In genomic region chr2:215680605-215681598, GRCh38 we compare ENCODE assay signal across 8 cellular contexts.
DNase-seq lines count a peak whose midpoint lies in the region; ATAC-seq and TF ChIP-seq lines count a peak whose summit lies in the region.

No MANE protein-coding gene starts in this region.

- H3K9ac ChIP-seq in GM23248, result peak overlapping the region; percentile 54
- H3K9ac ChIP-seq in PC-3 (ENCODE audit: low read length), result no peak overlapping the region

- BruUV-seq in PC-3 (replicated peaks; lab: Mats Ljungman, UMichigan), result no TSS peak

- peak overlapping the region; percentile 31; the same call in 1 of the 2 replicates for H2AFZ ChIP-seq in GM23248
- peak overlapping the region; percentile 55 for H2AFZ ChIP-seq in PC-3 (ENCODE audit: low read length)

- H3K79me2 ChIP-seq in GM23248 (ENCODE audit: insufficient read depth), result no peaks in the 10 kb centered on the region
- no peaks in the 10 kb centered on the region for H3K79me2 ChIP-seq in PC-3 (ENCODE audit: low read length)

- peak overlapping the region; percentile 55 for H3K4me3 Mint-ChIP-seq in CD8-positive, alpha-beta T cell

- peak in 5 of 7 experiments; percentile 3 to 55 (median 21) for DNase-seq in CD8-positive, alpha-beta T cell
- DNase-seq in GM23248 (peak; percentile 93), PC-3 (peak; percentile 88), dedifferentiated amniotic fluid mesenchymal stem cell (ENCODE audit: extremely low spot score) (peak; percentile 44), sciatic nerve (ENCODE audit: low spot score) (no peak), H7 (no peak), lower leg skin (ENCODE audit: low spot score in 2 of 2) (no peak)
- DNase-seq in activated effector memory CD4-positive, alpha-beta T cell treated with Interleukin-2 at 50 U/mL for 16 hours, result no peak

- no peak overlapping the region for H3K4me3 ChIP-seq in CD8-positive, alpha-beta T cell (ENCODE audit: low read depth, low read length)
- H3K4me3 ChIP-seq in GM23248 (peak overlapping the region; percentile 18), PC-3 (ENCODE audit: low read length) (peak overlapping the region; percentile 4; the same call in 1 of the 2 replicates), H7 (ENCODE audit: insufficient read depth, low read depth, low read length) (no peak overlapping the region), lower leg skin (ENCODE audit: low read depth, poor library complexity, severe bottlenecking) (no peak overlapping the region)

- TF ChIP-seq CTCF in CD8-positive, alpha-beta T cell (IDR thresholded peaks at IDR 0.05), result no peak
- no peak for TF ChIP-seq CTCF in PC-3 (conservative IDR thresholded peaks at IDR 0.05; ENCODE audit: low read depth, low read length)
- TF ChIP-seq CTCF in lower leg skin (IDR thresholded peaks at IDR 0.05), result no peak

- no peak overlapping the region for H3K27ac ChIP-seq in CD8-positive, alpha-beta T cell (ENCODE audit: low read depth, low read length)
- H3K27ac ChIP-seq in GM23248, result peak overlapping the region; percentile 81
- peak overlapping the region; percentile 81 for H3K27ac ChIP-seq in PC-3 (ENCODE audit: low read length)

- H3K36me3 ChIP-seq in CD8-positive, alpha-beta T cell (ENCODE audit: insufficient read depth, low read length), result no peaks in the 10 kb centered on the region
- no peaks in the 10 kb centered on the region for H3K36me3 ChIP-seq in GM23248 (ENCODE audit: low read depth)
- H3K36me3 ChIP-seq in PC-3 (ENCODE audit: low read depth, low read length), result no peaks in the 10 kb centered on the region
- H3K36me3 ChIP-seq in H7 (replicated peaks; ENCODE audit: control insufficient read depth, insufficient read depth, low read length), result no peaks in the 10 kb centered on the region

- peaks cover 23% of the 10 kb centered on the region for H3K4me1 ChIP-seq in CD8-positive, alpha-beta T cell (ENCODE audit: insufficient read depth, low read length)
- H3K4me1 ChIP-seq in GM23248 (ENCODE audit: insufficient read depth) (peaks cover 51% of the 10 kb centered on the region), PC-3 (ENCODE audit: insufficient read depth, low read length) (peaks cover 29% of the 10 kb centered on the region)

- intact Hi-C loops in CD8-positive, alpha-beta T cell (cut with DNase I, micrococcal nuclease), result no loop called here
- intact Hi-C loops in PC-3 (cut with micrococcal nuclease) (no loop called here), sciatic nerve (cut with DNase I) (no loop called here), lower leg skin (cut with DNase I; ENCODE audit: low total_unique reads) (no loop called here)

- H3K27ac Mint-ChIP-seq in CD8-positive, alpha-beta T cell, result peak overlapping the region; percentile 28

- H3K9me3 Mint-ChIP-seq in CD8-positive, alpha-beta T cell, result no peaks in the 10 kb centered on the region

- POLR2A ChIA-PET in CD8-positive, alpha-beta T cell (lab: Charles Lee), result interaction anchor here (1.0 to 1.1 kb wide), 2 partner anchors 9 to 15 kb away, joined by 3 read pairs; no protein-coding TSS in a partner anchor
- POLR2A ChIA-PET in PC-3 (lab: Charles Lee; ENCODE audit: unreplicated experiment), result no interaction called here

- peaks cover 47% of the 10 kb centered on the region for H3F3A ChIP-seq in GM23248 (ENCODE audit: insufficient read depth)
- H3F3A ChIP-seq in PC-3 (ENCODE audit: low read length, unreplicated experiment), result no peaks in the 10 kb centered on the region

- H3K9me2 ChIP-seq in GM23248 (ENCODE audit: insufficient read depth) (no peaks in the 10 kb centered on the region), PC-3 (replicated peaks; ENCODE audit: low read length) (no peaks in the 10 kb centered on the region)

- H3K27me3 Mint-ChIP-seq in CD8-positive, alpha-beta T cell (ENCODE audit: low read depth), result no peaks in the 10 kb centered on the region

- H3K27me3 ChIP-seq in CD8-positive, alpha-beta T cell (ENCODE audit: insufficient read depth, low read length), result no peaks in the 10 kb centered on the region
- no peaks in the 10 kb centered on the region for H3K27me3 ChIP-seq in GM23248 (replicated peaks; ENCODE audit: insufficient read depth)
- H3K27me3 ChIP-seq in PC-3 (ENCODE audit: low read length), result no peaks in the 10 kb centered on the region
- H3K27me3 ChIP-seq in H7 (ENCODE audit: control insufficient read depth, insufficient read depth, low read length), result no peaks in the 10 kb centered on the region

- H3K9me3 ChIP-seq in CD8-positive, alpha-beta T cell (ENCODE audit: low read length), result no peaks in the 10 kb centered on the region
- H3K9me3 ChIP-seq in GM23248 (ENCODE audit: low read depth) (no peaks in the 10 kb centered on the region), PC-3 (ENCODE audit: low read length) (no peaks in the 10 kb centered on the region)

- no peaks in the 10 kb centered on the region for H4K20me1 ChIP-seq in GM23248 (ENCODE audit: insufficient read depth)
- no peaks in the 10 kb centered on the region for H4K20me1 ChIP-seq in PC-3 (ENCODE audit: low read length)

- H3K36me3 Mint-ChIP-seq in CD8-positive, alpha-beta T cell, result no peaks in the 10 kb centered on the region

- no peak for TF ChIP-seq POLR2A in lower leg skin (IDR thresholded peaks at IDR 0.05)

- in situ Hi-C loops in GM23248 (cut with MboI), result no loop called here

- 26 to 28% methylated on average over 6 of the region's 6 CpGs for WGBS in GM23248 (ENCODE audit: low coverage in 1 of 2, low lambda C conversion rate in 2 of 2, missing lambda C conversion rate in 2 of 2), 2 experiments
- WGBS in lower leg skin, 2 donors, result 47 to 50% methylated on average over 6 of the region's 6 CpGs

- CTCF ChIA-PET in CD8-positive, alpha-beta T cell (lab: Charles Lee), result no interaction called here
- CTCF ChIA-PET in PC-3 (lab: Charles Lee), result no interaction called here

- peak overlapping the region; percentile 64 for H3K4me2 ChIP-seq in GM23248 (ENCODE audit: unreplicated experiment)
- peak overlapping the region; percentile 55 for H3K4me2 ChIP-seq in PC-3 (ENCODE audit: low read length)

- peaks cover 36% of the 10 kb centered on the region for H3K4me1 Mint-ChIP-seq in CD8-positive, alpha-beta T cell (ENCODE audit: low read depth)

- peak; percentile 86 for ATAC-seq in CD8-positive, alpha-beta T cell
- ATAC-seq in PC-3 (peak; percentile 31; the same call in 1 of the 2 replicates), sciatic nerve (peak; percentile 91)

Comparison
In these comparisons a context has a peak if more than half of its experiments do, and no peak if none do; other contexts are left out.
1. ATAC-seq: peak in every context shown above with its lines; median percentile 91 in sciatic nerve; 86 in CD8-positive, alpha-beta T cell; 31 in PC-3.
2. DNase-seq: peak in CD8-positive, alpha-beta T cell (5 of 7), GM23248 (single experiment), PC-3 (single experiment) and dedifferentiated amniotic fluid mesenchymal stem cell (single experiment); none in sciatic nerve (single experiment), H7 (single experiment), activated effector memory CD4-positive, alpha-beta T cell treated with Interleukin-2 at 50 U/mL for 16 hours (single experiment) and lower leg skin (0 of 2).
3. H3K4me3 ChIP-seq: peak in GM23248 (single experiment) and PC-3 (single experiment); none in CD8-positive, alpha-beta T cell (single experiment), H7 (single experiment) and lower leg skin (single experiment).